In the genomic region with DNA sequence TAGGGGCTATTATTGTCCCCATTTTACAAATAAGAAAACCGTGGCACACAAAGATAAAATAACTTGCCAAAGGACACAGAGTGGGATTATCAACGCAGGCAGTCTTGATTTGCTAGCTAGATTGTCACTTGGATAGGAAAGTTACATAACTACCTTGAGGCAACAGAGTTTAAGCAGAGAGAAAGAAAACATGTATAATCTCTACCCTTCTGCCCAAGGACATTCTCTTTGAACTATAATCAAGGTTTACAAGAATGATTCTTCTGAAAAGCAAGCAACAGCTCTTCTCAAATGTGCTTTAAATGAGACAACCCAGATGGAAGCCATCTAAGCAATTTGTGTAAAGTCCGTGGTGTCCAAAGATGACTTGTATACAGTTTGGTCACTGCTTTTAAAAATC, we compare ENCODE assay signal across 1 cellular context.
TF ChIP-seq lines count a peak whose summit lies in the region.

No MANE protein-coding gene starts in this region.

TF ChIP-seq in HepG2, 621 proteins besides CTCF, POLR2A, EP300 and RAD21 (continued from another document and continues in another):
- TF ChIP-seq, protein P1, sequence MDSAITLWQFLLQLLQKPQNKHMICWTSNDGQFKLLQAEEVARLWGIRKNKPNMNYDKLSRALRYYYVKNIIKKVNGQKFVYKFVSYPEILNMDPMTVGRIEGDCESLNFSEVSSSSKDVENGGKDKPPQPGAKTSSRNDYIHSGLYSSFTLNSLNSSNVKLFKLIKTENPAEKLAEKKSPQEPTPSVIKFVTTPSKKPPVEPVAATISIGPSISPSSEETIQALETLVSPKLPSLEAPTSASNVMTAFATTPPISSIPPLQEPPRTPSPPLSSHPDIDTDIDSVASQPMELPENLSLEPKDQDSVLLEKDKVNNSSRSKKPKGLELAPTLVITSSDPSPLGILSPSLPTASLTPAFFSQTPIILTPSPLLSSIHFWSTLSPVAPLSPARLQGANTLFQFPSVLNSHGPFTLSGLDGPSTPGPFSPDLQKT (CRISPR knock-in tag; IDR thresholded peaks at IDR 0.05; ENCODE audit: borderline replicate concordance) = no peak
- TF ChIP-seq NFKB2 (CRISPR knock-in tag; IDR thresholded peaks at IDR 0.05; ENCODE audit: borderline replicate concordance) = no peak
- no peak for TF ChIP-seq ZFAT (CRISPR knock-in tag; conservative IDR thresholded peaks at IDR 0.05)
- TF ChIP-seq HCFC1 (IDR thresholded peaks at IDR 0.05; ENCODE audit: low read depth, low read length) = no peak
- TF ChIP-seq SIN3B (IDR thresholded peaks at IDR 0.05; ENCODE audit: low read length) = no peak
- 0 out of 2 replicates have a peak, but pooled peaks have one; percentile 40 for TF ChIP-seq ARID2 (CRISPR knock-in tag; IDR thresholded peaks at IDR 0.05; ENCODE audit: borderline replicate concordance)
- no peak for TF ChIP-seq HOXA3 (CRISPR knock-in tag; IDR thresholded peaks at IDR 0.05)
- TF ChIP-seq ZBTB25 (CRISPR knock-in tag; IDR thresholded peaks at IDR 0.05) = no peak
- TF ChIP-seq, protein P2, sequence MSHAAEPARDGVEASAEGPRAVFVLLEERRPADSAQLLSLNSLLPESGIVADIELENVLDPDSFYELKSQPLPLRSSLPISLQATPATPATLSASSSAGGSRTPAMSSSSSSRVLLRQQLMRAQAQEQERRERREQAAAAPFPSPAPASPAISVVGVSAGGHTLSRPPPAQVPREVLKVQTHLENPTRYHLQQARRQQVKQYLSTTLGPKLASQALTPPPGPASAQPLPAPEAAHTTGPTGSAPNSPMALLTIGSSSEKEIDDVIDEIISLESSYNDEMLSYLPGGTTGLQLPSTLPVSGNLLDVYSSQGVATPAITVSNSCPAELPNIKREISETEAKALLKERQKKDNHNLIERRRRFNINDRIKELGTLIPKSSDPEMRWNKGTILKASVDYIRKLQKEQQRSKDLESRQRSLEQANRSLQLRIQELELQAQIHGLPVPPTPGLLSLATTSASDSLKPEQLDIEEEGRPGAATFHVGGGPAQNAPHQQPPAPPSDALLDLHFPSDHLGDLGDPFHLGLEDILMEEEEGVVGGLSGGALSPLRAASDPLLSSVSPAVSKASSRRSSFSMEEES (CRISPR knock-in tag; IDR thresholded peaks at IDR 0.05) = no peak
- TF ChIP-seq EHMT2 (IDR thresholded peaks at IDR 0.05; ENCODE audit: borderline replicate concordance, low read depth, low read length) = peak; percentile 60; the same call in 1 of the 2 replicates
- TF ChIP-seq, protein P3, sequence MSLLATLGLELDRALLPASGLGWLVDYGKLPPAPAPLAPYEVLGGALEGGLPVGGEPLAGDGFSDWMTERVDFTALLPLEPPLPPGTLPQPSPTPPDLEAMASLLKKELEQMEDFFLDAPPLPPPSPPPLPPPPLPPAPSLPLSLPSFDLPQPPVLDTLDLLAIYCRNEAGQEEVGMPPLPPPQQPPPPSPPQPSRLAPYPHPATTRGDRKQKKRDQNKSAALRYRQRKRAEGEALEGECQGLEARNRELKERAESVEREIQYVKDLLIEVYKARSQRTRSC (CRISPR knock-in tag; IDR thresholded peaks at IDR 0.05; ENCODE audit: low read depth) = no peak
- TF ChIP-seq SP1 (IDR thresholded peaks at IDR 0.05) = no peak
- TF ChIP-seq SP1 (CRISPR knock-in tag; IDR thresholded peaks at IDR 0.05) = no peak
- TF ChIP-seq BCLAF1 (IDR thresholded peaks at IDR 0.05) = no peak
- no peak for TF ChIP-seq ZNF569 (CRISPR knock-in tag; IDR thresholded peaks at IDR 0.05; ENCODE audit: borderline replicate concordance)
- no peak for TF ChIP-seq CHD2 (IDR thresholded peaks at IDR 0.05; ENCODE audit: low read depth, low read length)
- TF ChIP-seq U2AF1 (optimal IDR thresholded peaks at IDR 0.05; ENCODE audit: low read depth, low read length) = no peak
- TF ChIP-seq HOXA7 (CRISPR knock-in tag; IDR thresholded peaks at IDR 0.05) = no peak
- TF ChIP-seq, protein P4, sequence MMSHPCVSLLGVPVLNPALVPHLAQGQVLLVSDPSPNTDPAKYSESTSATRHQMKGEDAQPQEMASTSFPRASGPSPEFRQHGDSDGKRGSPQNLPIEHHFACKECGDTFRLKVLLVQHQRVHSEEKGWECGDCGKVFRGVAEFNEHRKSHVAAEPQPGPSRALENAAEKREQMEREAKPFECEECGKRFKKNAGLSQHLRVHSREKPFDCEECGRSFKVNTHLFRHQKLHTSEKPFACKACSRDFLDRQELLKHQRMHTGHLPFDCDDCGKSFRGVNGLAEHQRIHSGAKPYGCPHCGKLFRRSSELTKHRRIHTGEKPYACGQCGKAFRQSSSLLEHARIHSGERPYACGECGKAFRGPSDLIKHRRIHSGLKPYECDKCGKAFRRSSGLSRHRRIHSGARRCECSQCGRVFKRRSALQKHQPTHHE (CRISPR knock-in tag; IDR thresholded peaks at IDR 0.05; ENCODE audit: borderline replicate concordance) = no peak
- TF ChIP-seq SP2 (CRISPR knock-in tag; IDR thresholded peaks at IDR 0.05) = no peak
- TF ChIP-seq ETV5 (CRISPR knock-in tag; IDR thresholded peaks at IDR 0.05; ENCODE audit: borderline replicate concordance) = no peak
- TF ChIP-seq ZNF562 (CRISPR knock-in tag; IDR thresholded peaks at IDR 0.05; ENCODE audit: borderline replicate concordance) = no peak
- no peak for TF ChIP-seq ZNF567 (CRISPR knock-in tag; IDR thresholded peaks at IDR 0.05; ENCODE audit: borderline replicate concordance)
- TF ChIP-seq, protein P5, sequence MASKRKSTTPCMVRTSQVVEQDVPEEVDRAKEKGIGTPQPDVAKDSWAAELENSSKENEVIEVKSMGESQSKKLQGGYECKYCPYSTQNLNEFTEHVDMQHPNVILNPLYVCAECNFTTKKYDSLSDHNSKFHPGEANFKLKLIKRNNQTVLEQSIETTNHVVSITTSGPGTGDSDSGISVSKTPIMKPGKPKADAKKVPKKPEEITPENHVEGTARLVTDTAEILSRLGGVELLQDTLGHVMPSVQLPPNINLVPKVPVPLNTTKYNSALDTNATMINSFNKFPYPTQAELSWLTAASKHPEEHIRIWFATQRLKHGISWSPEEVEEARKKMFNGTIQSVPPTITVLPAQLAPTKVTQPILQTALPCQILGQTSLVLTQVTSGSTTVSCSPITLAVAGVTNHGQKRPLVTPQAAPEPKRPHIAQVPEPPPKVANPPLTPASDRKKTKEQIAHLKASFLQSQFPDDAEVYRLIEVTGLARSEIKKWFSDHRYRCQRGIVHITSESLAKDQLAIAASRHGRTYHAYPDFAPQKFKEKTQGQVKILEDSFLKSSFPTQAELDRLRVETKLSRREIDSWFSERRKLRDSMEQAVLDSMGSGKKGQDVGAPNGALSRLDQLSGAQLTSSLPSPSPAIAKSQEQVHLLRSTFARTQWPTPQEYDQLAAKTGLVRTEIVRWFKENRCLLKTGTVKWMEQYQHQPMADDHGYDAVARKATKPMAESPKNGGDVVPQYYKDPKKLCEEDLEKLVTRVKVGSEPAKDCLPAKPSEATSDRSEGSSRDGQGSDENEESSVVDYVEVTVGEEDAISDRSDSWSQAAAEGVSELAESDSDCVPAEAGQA (IDR thresholded peaks at IDR 0.05; ENCODE audit: low read depth) = no peak
- TF ChIP-seq, protein P5 (CRISPR knock-in tag; IDR thresholded peaks at IDR 0.05; ENCODE audit: borderline replicate concordance) = no peak
- TF ChIP-seq ARNT2 (CRISPR knock-in tag; IDR thresholded peaks at IDR 0.05; ENCODE audit: low read depth) = no peak
- TF ChIP-seq ATAD3A (CRISPR knock-in tag; IDR thresholded peaks at IDR 0.05) = no peak
- TF ChIP-seq ZNF17 (CRISPR knock-in tag; IDR thresholded peaks at IDR 0.05) = no peak
- TF ChIP-seq, protein P6, sequence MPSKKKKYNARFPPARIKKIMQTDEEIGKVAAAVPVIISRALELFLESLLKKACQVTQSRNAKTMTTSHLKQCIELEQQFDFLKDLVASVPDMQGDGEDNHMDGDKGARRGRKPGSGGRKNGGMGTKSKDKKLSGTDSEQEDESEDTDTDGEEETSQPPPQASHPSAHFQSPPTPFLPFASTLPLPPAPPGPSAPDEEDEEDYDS (CRISPR knock-in tag; IDR thresholded peaks at IDR 0.05) = no peak
- TF ChIP-seq ARID5B (CRISPR knock-in tag; IDR thresholded peaks at IDR 0.05) = peak; percentile 62
- no peak for TF ChIP-seq ZNF382 (CRISPR knock-in tag; IDR thresholded peaks at IDR 0.05; ENCODE audit: borderline replicate concordance)
- no peak for TF ChIP-seq ZNF441 (CRISPR knock-in tag; IDR thresholded peaks at IDR 0.05; ENCODE audit: borderline replicate concordance)
- TF ChIP-seq E2F2 (CRISPR knock-in tag; IDR thresholded peaks at IDR 0.05; ENCODE audit: borderline replicate concordance) = no peak
- TF ChIP-seq TBP (CRISPR knock-in tag; IDR thresholded peaks at IDR 0.05) = no peak
- no peak for TF ChIP-seq ZNF296 (CRISPR knock-in tag; conservative IDR thresholded peaks at IDR 0.05)
- TF ChIP-seq ZNF576 (CRISPR knock-in tag; IDR thresholded peaks at IDR 0.05) = no peak
- no peak for TF ChIP-seq ZNF543 (CRISPR knock-in tag; IDR thresholded peaks at IDR 0.05)
- TF ChIP-seq KLF16 (CRISPR knock-in tag; IDR thresholded peaks at IDR 0.05) = no peak
